12 cellular contexts compared by ENCODE assay signal in the genomic region with DNA sequence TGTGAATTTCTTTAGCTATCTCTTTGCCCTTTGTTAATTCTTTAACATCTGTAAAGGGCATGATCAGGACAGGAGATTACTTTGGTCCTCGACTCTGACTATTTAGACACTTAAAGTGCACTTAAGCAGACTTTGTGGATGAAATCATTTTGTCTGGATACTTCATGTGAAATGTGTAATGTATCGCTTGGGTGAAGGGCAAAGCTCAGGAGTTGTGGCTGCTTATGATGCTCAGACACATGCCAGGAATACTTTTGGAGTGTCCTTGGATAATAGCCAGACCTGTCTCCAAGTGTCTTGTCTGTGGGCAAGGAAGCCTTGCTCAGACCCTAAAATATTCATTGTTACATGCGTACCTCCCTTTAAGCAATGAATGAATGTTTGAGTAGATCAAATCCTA.
DNase-seq lines count a peak whose midpoint lies in the region; TF ChIP-seq lines count a peak whose summit lies in the region.
"Had no signal": no experiment of that assay in that cellular context is flagged by ENCODE, and none has a peak within 500 bp of the region (broad histone marks: within the 10 kb centered on the region; RNA-seq: fewer than 3 reads in every experiment).

No MANE protein-coding gene starts in this region.

- H3K4me1 Mint-ChIP-seq in activated CD4-positive, alpha-beta T cell treated with anti-CD3 and anti-CD28 coated beads, Interleukin-2, amount 10 ng/mL, durations not matched to agents 24 days and 14 days: peaks cover 2% of the 10 kb centered on the region
- H3K4me1 Mint-ChIP-seq: stimulated activated naive CD8-positive, alpha-beta T cell treated with anti-CD3 and anti-CD28 coated beads, Interleukin-15, amount 100 ng/mL, for 72 hours had no signal

- no peak overlapping the region for H3K4me3 ChIP-seq in SJSA1
- H3K4me3 ChIP-seq in fibroblast of villous mesenchyme (ENCODE audit: low read depth, low read length): no peak overlapping the region
- H3K4me3 ChIP-seq in skeletal muscle satellite cell (ENCODE audit: low read length): no peak overlapping the region
- H3K4me3 ChIP-seq: body of pancreas, ovary had no signal

- H3K36me3 ChIP-seq in SJSA1 (no peaks in the 10 kb centered on the region), skeletal muscle satellite cell (ENCODE audit: insufficient read depth, low read length) (peaks cover 11% of the 10 kb centered on the region)
- H3K36me3 ChIP-seq: ovary had no signal

- peak overlapping the region; percentile 32; the same call in 1 of the 2 replicates for H3K27ac ChIP-seq in SJSA1
- H3K27ac ChIP-seq: body of pancreas, ovary had no signal

- H3K9me3 Mint-ChIP-seq in activated CD4-positive, alpha-beta T cell treated with anti-CD3 and anti-CD28 coated beads, Interleukin-2, amount 10 ng/mL, durations not matched to agents 24 days and 14 days: peaks cover 14% of the 10 kb centered on the region

- no peaks in the 10 kb centered on the region for H3K27me3 Mint-ChIP-seq in activated CD4-positive, alpha-beta T cell treated with anti-CD3 and anti-CD28 coated beads, Interleukin-2, amount 10 ng/mL, durations not matched to agents 24 days and 14 days

- no peaks in the 10 kb centered on the region for H3K36me3 Mint-ChIP-seq in activated CD4-positive, alpha-beta T cell treated with anti-CD3 and anti-CD28 coated beads, Interleukin-2, amount 10 ng/mL, durations not matched to agents 24 days and 14 days (ENCODE audit: low read depth)

- H3K4me2 ChIP-seq in skeletal muscle satellite cell (ENCODE audit: low read length): peak overlapping the region; percentile 55

- H3K9me3 ChIP-seq in SJSA1 (replicated peaks): no peaks in the 10 kb centered on the region
- no peaks in the 10 kb centered on the region for H3K9me3 ChIP-seq in skeletal muscle satellite cell (replicated peaks; ENCODE audit: low read length)
- H3K9me3 ChIP-seq: body of pancreas, ovary had no signal

- H3K27ac Mint-ChIP-seq in activated CD4-positive, alpha-beta T cell treated with anti-CD3 and anti-CD28 coated beads, Interleukin-2, amount 10 ng/mL, durations not matched to agents 24 days and 14 days: no peak overlapping the region
- H3K27ac Mint-ChIP-seq: stimulated activated naive CD8-positive, alpha-beta T cell treated with anti-CD3 and anti-CD28 coated beads, Interleukin-15, amount 100 ng/mL, for 72 hours had no signal

- peak; percentile 33 for DNase-seq in GM04504 (ENCODE audit: low read depth)
- peak in 1 of 2 experiments; percentile 31 for DNase-seq in SJSA1 (ENCODE audit: low read depth in 1 of 2, low spot score in 2 of 2)
- DNase-seq in fibroblast of villous mesenchyme (ENCODE audit: low read depth): peak; percentile 97
- no peak for DNase-seq in H4 (ENCODE audit: low spot score)
- DNase-seq in activated CD4-positive, alpha-beta T cell treated with anti-CD3 and anti-CD28 coated beads, Interleukin-2, amount 10 ng/mL, durations not matched to agents 24 days and 14 days: no peak
- no peak for DNase-seq in SW 1271 (lab: John Stamatoyannopoulos, UW)
- DNase-seq: activated T-cell treated with anti-CD3 and anti-CD28 coated beads, Interleukin-2, amount 50 U/mL, for 1 hour; body of pancreas; NCI-H345; ovary; stimulated activated naive CD8-positive, alpha-beta T cell treated with anti-CD3 and anti-CD28 coated beads, Interleukin-15, amount 100 ng/mL, for 72 hours had no signal

- peaks cover 18% of the 10 kb centered on the region for H3K4me1 ChIP-seq in SJSA1 (replicated peaks)
- peaks cover 47% of the 10 kb centered on the region for H3K4me1 ChIP-seq in skeletal muscle satellite cell (ENCODE audit: control insufficient read depth, insufficient read depth, low read length)
- H3K4me1 ChIP-seq: body of pancreas had no signal

- intact Hi-C loops in activated CD4-positive, alpha-beta T cell treated with anti-CD3 and anti-CD28 coated beads, Interleukin-2, amount 10 ng/mL, durations not matched to agents 24 days and 14 days (cut with micrococcal nuclease): no loop called here

- H3K9ac ChIP-seq in skeletal muscle satellite cell (ENCODE audit: low read depth, low read length): peak overlapping the region; percentile 66

- TF ChIP-seq CTCF in fibroblast of villous mesenchyme (IDR thresholded peaks at IDR 0.05; ENCODE audit: insufficient read depth, low read depth, low read length): no peak

- H3K4me3 Mint-ChIP-seq in activated CD4-positive, alpha-beta T cell treated with anti-CD3 and anti-CD28 coated beads, Interleukin-2, amount 10 ng/mL, durations not matched to agents 24 days and 14 days: no peak overlapping the region
- H3K4me3 Mint-ChIP-seq: stimulated activated naive CD8-positive, alpha-beta T cell treated with anti-CD3 and anti-CD28 coated beads, Interleukin-15, amount 100 ng/mL, for 72 hours had no signal

- H3K27me3 ChIP-seq in SJSA1 (replicated peaks) (no peaks in the 10 kb centered on the region), skeletal muscle satellite cell (ENCODE audit: control insufficient read depth, insufficient read depth, low read length) (no peaks in the 10 kb centered on the region)
- H3K27me3 ChIP-seq: body of pancreas, ovary had no signal

Comparison
In these comparisons a context has a peak if more than half of its experiments do, and no peak if none do; other contexts are left out.
1. DNase-seq: peak in GM04504 (single experiment) and fibroblast of villous mesenchyme (single experiment); none in H4 (single experiment), activated CD4-positive, alpha-beta T cell treated with anti-CD3 and anti-CD28 coated beads, Interleukin-2, amount 10 ng/mL, durations not matched to agents 24 days and 14 days (single experiment) and SW 1271 (0 of 2).